In genomic region chr1:63327417-63328139, GRCh38 we compare ENCODE assay signal across 7 cellular contexts.
A peak's percentile ranks its signal among the peaks of the same experiment; 100 is the strongest.
DNase-seq lines count a peak whose midpoint lies in the region; ATAC-seq and TF ChIP-seq lines count a peak whose summit lies in the region.

No MANE protein-coding gene starts in this region.

- peak; percentile 82 for DNase-seq in DMS53 treated with DMSO at 0.1 percent for 48 hours (lab: John Stamatoyannopoulos, UW; ENCODE audit: unreplicated experiment)
- DNase-seq in NAMALWA (ENCODE audit: low spot score), result peak; percentile 82
- DNase-seq in UCSD-AML1 (lab: John Stamatoyannopoulos, UW; ENCODE audit: unreplicated experiment), result peak; percentile 72
- peak; percentile 49 for DNase-seq in fibroblast of gingiva (ENCODE audit: low read depth)

- H3K36me3 Mint-ChIP-seq in nephron (ENCODE audit: low read depth), result no peaks in the 10 kb centered on the region

- H3K9me3 Mint-ChIP-seq in nephron, result peaks cover 6% of the 10 kb centered on the region

- H3K4me1 Mint-ChIP-seq in nephron, result peaks cover 37% of the 10 kb centered on the region

- peaks cover 96% of the 10 kb centered on the region for H3K27me3 Mint-ChIP-seq in nephron (ENCODE audit: low read depth)

- no peak overlapping the region for H3K27ac Mint-ChIP-seq in nephron

- ATAC-seq in GM21381 (IDR thresholded peaks at IDR 0.05; ENCODE audit: unreplicated experiment), result peak; percentile 43
- no peak for ATAC-seq in HG03280 (IDR thresholded peaks at IDR 0.05; ENCODE audit: unreplicated experiment)

- H3K4me3 Mint-ChIP-seq in nephron, result peak overlapping the region; percentile 37 to 85 (median 45)

- peak; percentile 72 to 85 (median 73) for TF ChIP-seq CTCF in nephron (IDR thresholded peaks at IDR 0.05; ENCODE audit: unreplicated experiment in 3 of 3)
